22 cellular contexts compared by ENCODE assay signal in the genomic region with DNA sequence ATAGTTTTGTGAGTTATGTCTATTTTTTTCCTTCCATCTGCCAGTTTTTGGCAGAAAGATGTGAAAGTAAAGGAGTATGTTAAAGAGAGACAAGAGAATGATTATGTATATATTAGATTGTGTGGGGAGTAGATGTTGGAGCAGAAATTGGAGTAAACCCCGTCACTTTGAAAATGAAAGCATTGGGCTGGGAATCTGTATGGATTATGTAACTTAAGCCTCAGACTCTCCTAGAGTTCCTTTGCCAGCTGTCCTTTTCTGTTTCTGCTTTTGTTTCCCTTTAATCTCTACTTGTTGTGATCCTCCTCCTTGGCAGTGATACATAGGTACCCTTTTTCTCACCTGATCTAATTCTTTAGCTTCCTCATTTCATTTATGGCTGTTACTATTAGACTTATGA.
"Had no signal": no experiment of that assay in that cellular context is flagged by ENCODE, and none has a peak within 500 bp of the region (broad histone marks: within the 10 kb centered on the region; RNA-seq: fewer than 3 reads in every experiment).

No MANE protein-coding gene starts in this region.

- H3K27ac Mint-ChIP-seq: activated naive CD8-positive, alpha-beta T cell treated with anti-CD3 and anti-CD28 coated beads for 36 hours; activated T-helper 1 cell treated with anti-CD3 and anti-CD28 coated beads, Interleukin-12 subunit alpha, Interleukin-12 subunit beta, Interleukin-2, Interleukin-4 antibody, amounts not matched to agents 30 ng/mL and 10 ng/mL and 1 ng/mL, durations not matched to agents 14 hours and 24 hours and 36 hours; immature natural killer cell had no signal

- H3K4me1 Mint-ChIP-seq: central memory CD8-positive, alpha-beta T cell; immature natural killer cell had no signal

- H3K36me3 ChIP-seq: pancreas, thyroid gland had no signal

- ATAC-seq: foreskin keratinocyte, left colon, pancreas had no signal

- H3K27me3 Mint-ChIP-seq: activated naive CD8-positive, alpha-beta T cell treated with anti-CD3 and anti-CD28 coated beads for 36 hours; central memory CD8-positive, alpha-beta T cell had no signal

- H3K4me3 Mint-ChIP-seq: activated naive CD8-positive, alpha-beta T cell treated with anti-CD3 and anti-CD28 coated beads for 36 hours; activated T-helper 1 cell treated with anti-CD3 and anti-CD28 coated beads, Interleukin-12 subunit alpha, Interleukin-12 subunit beta, Interleukin-2, Interleukin-4 antibody, amounts not matched to agents 30 ng/mL and 10 ng/mL and 1 ng/mL, durations not matched to agents 14 hours and 24 hours and 36 hours; central memory CD8-positive, alpha-beta T cell; immature natural killer cell had no signal

- H3K27me3 ChIP-seq: brain microvascular endothelial cell, esophagus squamous epithelium, foreskin keratinocyte, pancreas, thyroid gland had no signal

- H3K9me3 ChIP-seq: thyroid gland had no signal

- FAIRE-seq: endothelial cell of umbilical vein, pancreas, urothelium cell line had no signal

- H3K4me3 ChIP-seq: coronary artery, esophagus squamous epithelium, lung, pancreas, thyroid gland had no signal

- H3K27ac ChIP-seq: brain microvascular endothelial cell, coronary artery, foreskin keratinocyte, pancreas, thyroid gland had no signal

- H3K4me1 ChIP-seq: foreskin keratinocyte, pancreas, thyroid gland had no signal

- DNase-seq: activated CD4-positive, CD25-positive, alpha-beta regulatory T cell treated with anti-CD3 and anti-CD28 coated beads, Interleukin-2, amount 50 U/mL, for 72 hours; activated naive CD8-positive, alpha-beta T cell treated with anti-CD3 and anti-CD28 coated beads for 36 hours; amygdala; brain microvascular endothelial cell; effector CD8-positive, alpha-beta T cell; esophagus squamous epithelium; foreskin keratinocyte; head of caudate nucleus; immature natural killer cell; left colon; midbrain; pancreas; stimulated activated CD4-positive, alpha-beta T cell treated with anti-CD3 and anti-CD28 coated beads, Interleukin-12 subunit alpha, Interleukin-12 subunit beta, amount 100 ng/mL, for 4 hours; stimulated activated CD4-positive, alpha-beta T cell treated with anti-CD3 and anti-CD28 coated beads, Interleukin-2, amount 100 ng/mL, for 24 hours; T-helper 9 cell; thyroid gland had no signal
